ENCODE assay signal across 24 cellular contexts in genomic region chr11:119894916-119895315, GRCh38.
DNase-seq lines count a peak whose midpoint lies in the region; ATAC-seq, FAIRE-seq and TF ChIP-seq lines count a peak whose summit lies in the region.
"Had no signal": no experiment of that assay in that cellular context is flagged by ENCODE, and none has a peak within 500 bp of the region (broad histone marks: within the 10 kb centered on the region; RNA-seq: fewer than 3 reads in every experiment).

No MANE protein-coding gene starts in this region.

- no TSS peak for BruUV-seq in MCF 10A (replicated peaks; lab: Mats Ljungman, UMichigan)

- H2BK120ac ChIP-seq in mesendoderm (ENCODE audit: low read depth, low read length): no peak overlapping the region

- H3K23ac ChIP-seq in mesendoderm (ENCODE audit: low read length): peak overlapping the region; percentile 11

- H2BK15ac ChIP-seq in mesendoderm (replicated peaks; ENCODE audit: low read depth): no peak overlapping the region

- H3K27me3 ChIP-seq in BLaER1 (peaks cover 9% of the 10 kb centered on the region), bronchial epithelial cell (ENCODE audit: control insufficient read depth, insufficient read depth, low read length) (peaks cover 10% of the 10 kb centered on the region), mesendoderm (ENCODE audit: insufficient read depth, low read length, poor library complexity) (no peaks in the 10 kb centered on the region)
- H3K27me3 ChIP-seq in BLaER1 treated with 17β-estradiol and CSF1 and Interleukin-3, amounts not matched to agents 10 nM and 100 nM: peaks cover 0 to 22% (median 11%) of the 10 kb centered on the region in 11 experiments; a peak in 12 of 22 replicates
- no peaks in the 10 kb centered on the region for H3K27me3 ChIP-seq in naive thymus-derived CD4-positive, alpha-beta T cell (ENCODE audit: control insufficient read depth in 2 of 2, insufficient read depth in 2 of 2, low read length in 2 of 2)

- H3K9me3 ChIP-seq in BLaER1: no peaks in the 10 kb centered on the region
- H3K9me3 ChIP-seq in BLaER1 treated with 17β-estradiol and CSF1 and Interleukin-3, amounts not matched to agents 10 nM and 100 nM (replicated peaks in 1 of 11): no peaks in the 10 kb centered on the region
- no peaks in the 10 kb centered on the region for H3K9me3 ChIP-seq in naive thymus-derived CD4-positive, alpha-beta T cell (ENCODE audit: control insufficient read depth in 2 of 3, low read length in 3 of 3)
- H3K9me3 ChIP-seq: Caco-2 had no signal

- peaks cover 86% of the 10 kb centered on the region for H3K4me1 ChIP-seq in BLaER1
- H3K4me1 ChIP-seq in BLaER1 treated with 17β-estradiol and CSF1 and Interleukin-3, amounts not matched to agents 10 nM and 100 nM: peaks cover 32 to 88% (median 72%) of the 10 kb centered on the region in 10 experiments
- H3K4me1 ChIP-seq in mesendoderm (ENCODE audit: control insufficient read depth, low read depth, low read length): peaks cover 14% of the 10 kb centered on the region
- H3K4me1 ChIP-seq in naive thymus-derived CD4-positive, alpha-beta T cell (ENCODE audit: control insufficient read depth in 2 of 2, insufficient read depth in 2 of 2, low read length in 2 of 2): no peaks in the 10 kb centered on the region

- no peak overlapping the region for H3K18ac ChIP-seq in mesendoderm (ENCODE audit: low read length)

- H3K27ac Mint-ChIP-seq in naive thymus-derived CD4-positive, alpha-beta T cell: no peak overlapping the region
- H3K27ac Mint-ChIP-seq in MCF 10A (ENCODE audit: low read depth, unreplicated experiment): no peak overlapping the region
- H3K27ac Mint-ChIP-seq: B cell; CD4-positive, alpha-beta T cell; CD8-positive, alpha-beta T cell had no signal

- ATAC-seq in naive thymus-derived CD4-positive, alpha-beta T cell: no peak
- ATAC-seq: CD8-positive, alpha-beta T cell had no signal

- intact Hi-C loops in naive thymus-derived CD4-positive, alpha-beta T cell (cut with micrococcal nuclease): no loop called here
- intact Hi-C loops in MCF 10A (cut with micrococcal nuclease): no loop called here

- H2BK5ac ChIP-seq in mesendoderm (ENCODE audit: low read length): no peak overlapping the region

- H3K36me3 Mint-ChIP-seq in naive thymus-derived CD4-positive, alpha-beta T cell: no peaks in the 10 kb centered on the region
- no peaks in the 10 kb centered on the region for H3K36me3 Mint-ChIP-seq in MCF 10A (ENCODE audit: insufficient read depth, unreplicated experiment)
- H3K36me3 Mint-ChIP-seq: CD8-positive, alpha-beta T cell had no signal

- peaks cover 2 to 10% (median 9%) of the 10 kb centered on the region in 5 donors for H3K27me3 Mint-ChIP-seq in naive thymus-derived CD4-positive, alpha-beta T cell
- peaks cover 13% of the 10 kb centered on the region for H3K27me3 Mint-ChIP-seq in MCF 10A (ENCODE audit: insufficient read depth, unreplicated experiment)

- no peak for TF ChIP-seq CTCF in bronchial epithelial cell (IDR thresholded peaks at IDR 0.05; ENCODE audit: insufficient read depth, low read length, severe bottlenecking)
- no peak for TF ChIP-seq CTCF in MCF 10A (IDR thresholded peaks at IDR 0.05; ENCODE audit: unreplicated experiment)

- CTCF ChIA-PET in naive thymus-derived CD4-positive, alpha-beta T cell (lab: Charles Lee): no interaction called here
- CTCF ChIA-PET in MCF 10A (lab: Yijun Ruan, JAX): no interaction called here

- H4K5ac ChIP-seq in mesendoderm (ENCODE audit: low read length): no peak overlapping the region

- H3K79me1 ChIP-seq in mesendoderm (ENCODE audit: low read length): no peaks in the 10 kb centered on the region

- no peak for DNase-seq in bronchial epithelial cell (ENCODE audit: low read depth)
- no peak for DNase-seq in mesendoderm
- DNase-seq in naive thymus-derived CD4-positive, alpha-beta T cell: no peak
- no peak for DNase-seq in mucosa of gallbladder (ENCODE audit: low spot score)
- no peak for DNase-seq in MCF 10A (ENCODE audit: unreplicated experiment)
- DNase-seq in NCI-H82 (lab: John Stamatoyannopoulos, UW): no peak
- DNase-seq: 8988T; ACHN; AML-193; Caco-2; Calu3; CD4-positive, alpha-beta T cell; CD8-positive, alpha-beta T cell; DMS79 treated with DMSO at 0.1 percent for 48 hours; GF-D8 had no signal

- peak; percentile 7 for FAIRE-seq in bronchial epithelial cell (lab: Jason Lieb, UNC)
- FAIRE-seq: A204.1, D721Med, G401.6, GM12891, GM19239 had no signal

- H3K4me3 ChIP-seq in BLaER1 (no peak overlapping the region), bronchial epithelial cell (ENCODE audit: low read depth, low read length) (no peak overlapping the region), mesendoderm (ENCODE audit: low read length) (no peak overlapping the region)
- no peak overlapping the region for H3K4me3 ChIP-seq in BLaER1 treated with 17β-estradiol and CSF1 and Interleukin-3, amounts not matched to agents 10 nM and 100 nM
- H3K4me3 ChIP-seq in naive thymus-derived CD4-positive, alpha-beta T cell (ENCODE audit: low read length): no peak overlapping the region

- POLR2A ChIA-PET in naive thymus-derived CD4-positive, alpha-beta T cell (lab: Charles Lee): no interaction called here
- POLR2A ChIA-PET in MCF 10A (lab: Yijun Ruan, JAX): no interaction called here

- no peaks in the 10 kb centered on the region for H4K20me1 ChIP-seq in BLaER1
- H4K20me1 ChIP-seq in BLaER1 treated with 17β-estradiol and CSF1 and Interleukin-3, amounts not matched to agents 10 nM and 100 nM: peaks cover 0 to 6% (median 0%) of the 10 kb centered on the region in 11 experiments; a peak in 2 of 22 replicates

- H4K8ac ChIP-seq in mesendoderm (ENCODE audit: low read depth, low read length): no peak overlapping the region

- no CpG with 5 or more reads among the region's 4 CpGs for WGBS in mesendoderm (ENCODE audit: extremely low coverage, insufficient coverage, low lambda C conversion rate)

- peak overlapping the region; percentile 86 for H3K4me2 ChIP-seq in BLaER1
- H3K4me2 ChIP-seq in BLaER1 treated with 17β-estradiol and CSF1 and Interleukin-3, amounts not matched to agents 10 nM and 100 nM: peak overlapping the region; percentile 50 to 87 (median 76)
- H3K4me2 ChIP-seq in mesendoderm (ENCODE audit: low read length): no peak overlapping the region

- no peaks in the 10 kb centered on the region for H3K9me3 Mint-ChIP-seq in naive thymus-derived CD4-positive, alpha-beta T cell
- no peaks in the 10 kb centered on the region for H3K9me3 Mint-ChIP-seq in MCF 10A (ENCODE audit: unreplicated experiment)
- H3K9me3 Mint-ChIP-seq: CD4-positive, alpha-beta T cell; CD8-positive, alpha-beta T cell had no signal

- H3K56ac ChIP-seq in mesendoderm (ENCODE audit: low read length): no peak overlapping the region

- peaks cover 0 to 9% (median 0%) of the 10 kb centered on the region in 7 donors for H3K4me1 Mint-ChIP-seq in naive thymus-derived CD4-positive, alpha-beta T cell
- no peaks in the 10 kb centered on the region for H3K4me1 Mint-ChIP-seq in MCF 10A (ENCODE audit: insufficient read depth, unreplicated experiment)
- H3K4me1 Mint-ChIP-seq: B cell had no signal

- no peak overlapping the region for H3K4me3 Mint-ChIP-seq in naive thymus-derived CD4-positive, alpha-beta T cell
- no peak overlapping the region for H3K4me3 Mint-ChIP-seq in MCF 10A (ENCODE audit: unreplicated experiment)
- H3K4me3 Mint-ChIP-seq: B cell; CD4-positive, alpha-beta T cell; CD8-positive, alpha-beta T cell had no signal

- no peaks in the 10 kb centered on the region for H3K36me3 ChIP-seq in BLaER1
- no peaks in the 10 kb centered on the region for H3K36me3 ChIP-seq in BLaER1 treated with 17β-estradiol and CSF1 and Interleukin-3, amounts not matched to agents 10 nM and 100 nM
- no peaks in the 10 kb centered on the region for H3K36me3 ChIP-seq in bronchial epithelial cell (ENCODE audit: control insufficient read depth, insufficient read depth, low read length)
- H3K36me3 ChIP-seq in mesendoderm (ENCODE audit: control insufficient read depth, insufficient read depth, low read length): no peaks in the 10 kb centered on the region
- H3K36me3 ChIP-seq in naive thymus-derived CD4-positive, alpha-beta T cell (ENCODE audit: control insufficient read depth in 2 of 3, insufficient read depth in 3 of 3, low read length in 3 of 3): no peaks in the 10 kb centered on the region

- H3K4ac ChIP-seq in mesendoderm (ENCODE audit: low read depth, low read length): no peak overlapping the region

- H2AK5ac ChIP-seq in mesendoderm (ENCODE audit: low read length): no peak overlapping the region

- no peaks in the 10 kb centered on the region for H3K79me2 ChIP-seq in mesendoderm (ENCODE audit: control insufficient read depth, insufficient read depth, low read length)

- H3K9ac ChIP-seq in BLaER1: no peak overlapping the region
- peak overlapping the region in 1 of 11 experiments; percentile 38; a peak in 1 of 22 replicates for H3K9ac ChIP-seq in BLaER1 treated with 17β-estradiol and CSF1 and Interleukin-3, amounts not matched to agents 10 nM and 100 nM
- H3K9ac ChIP-seq in mesendoderm (ENCODE audit: low read length): no peak overlapping the region

- H3K27ac ChIP-seq in BLaER1 (peak overlapping the region; percentile 48; the same call in 1 of the 2 replicates), mesendoderm (ENCODE audit: low read depth, low read length) (no peak overlapping the region)
- peak overlapping the region in 4 of 11 experiments; percentile 41 to 69 (median 54); a peak in 7 of 22 replicates for H3K27ac ChIP-seq in BLaER1 treated with 17β-estradiol and CSF1 and Interleukin-3, amounts not matched to agents 10 nM and 100 nM
- no peak overlapping the region for H3K27ac ChIP-seq in naive thymus-derived CD4-positive, alpha-beta T cell (ENCODE audit: low read depth, low read length)
- H3K27ac ChIP-seq: C4-2B had no signal
